ENCODE assay signal across 7 cellular contexts in the genomic region with DNA sequence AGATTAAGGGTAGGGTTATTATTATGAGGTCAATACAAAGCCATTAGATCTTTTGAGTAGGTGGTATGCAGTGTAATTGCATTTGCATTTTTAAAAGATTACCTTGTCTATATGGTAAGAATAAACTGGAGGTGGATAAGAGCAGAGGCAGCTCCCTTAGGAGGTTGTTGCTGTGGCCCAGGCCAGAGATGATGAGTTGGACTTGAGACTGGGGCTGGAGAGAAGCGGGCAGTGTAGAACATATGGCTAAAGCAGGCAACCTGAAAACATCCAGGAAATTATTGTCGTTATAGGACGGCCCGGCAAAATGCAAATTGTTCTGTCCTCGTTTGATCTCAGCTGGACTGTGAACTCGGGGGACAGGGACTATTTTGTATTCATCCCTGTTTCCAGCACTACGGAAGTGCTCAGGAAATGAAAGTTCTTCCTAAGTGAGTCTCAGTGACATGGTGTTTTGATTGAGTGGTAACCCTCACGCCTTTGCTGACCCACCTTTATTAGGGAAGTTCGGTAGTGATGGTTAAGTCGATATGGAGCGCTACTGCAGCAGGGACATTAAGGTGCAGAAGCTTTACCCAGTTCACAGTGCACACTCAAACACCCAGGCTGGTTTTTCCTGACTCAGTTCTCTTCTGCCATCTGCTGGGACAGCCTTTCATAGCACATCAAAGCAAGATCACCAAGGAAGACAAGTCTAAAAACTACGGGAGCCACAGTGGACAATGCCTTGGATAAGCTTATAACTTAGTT. TPM values are rescaled to one million over a fixed set of nuclear protein-coding genes. Genes with fewer than 3 reads are reported as not detected.
A peak's percentile ranks its signal among the peaks of the same experiment; 100 is the strongest.
DNase-seq lines count a peak whose midpoint lies in the region; TF ChIP-seq lines count a peak whose summit lies in the region.

No MANE protein-coding gene starts in this region.

- H4K20me1 ChIP-seq in SU-DHL-6 (ENCODE audit: low read depth, low read length), result no peaks in the 10 kb centered on the region

- no peaks in the 10 kb centered on the region for H3K27me3 ChIP-seq in SU-DHL-6 (ENCODE audit: low read length)

- H3K9me2 ChIP-seq in SU-DHL-6 (replicated peaks; ENCODE audit: insufficient read depth, low read length), result no peaks in the 10 kb centered on the region

- POLR2A ChIA-PET in HEK293T (lab: Yijun Ruan, JAX), result interaction anchor here (0.5 to 4.2 kb wide), 6 partner anchors 28 to 145 kb away, joined by 3 to 16 read pairs (median 3); a partner anchor contains a TSS

- H3K4me1 Mint-ChIP-seq in immature natural killer cell, result peaks cover 15 to 17% of the 10 kb centered on the region in 2 donors

- no peaks in the 10 kb centered on the region for H3K9me3 Mint-ChIP-seq in immature natural killer cell

- TF ChIP-seq CTCF in GM12864 (IDR thresholded peaks at IDR 0.05; ENCODE audit: low read depth, low read length, missing control alignments) (peak; percentile 80), SU-DHL-6 (IDR thresholded peaks at IDR 0.05; ENCODE audit: insufficient read depth, low read length, poor library complexity, severe bottlenecking) (peak; percentile 65)

- DNase-seq in GM12864 (ENCODE audit: low read depth) (peak; percentile 33), HEK293T (ENCODE audit: extremely low spot score) (peak; percentile 59), NCI-H1092 treated with DMSO at 0.1 percent for 48 hours (lab: John Stamatoyannopoulos, UW) (peak; percentile 60), T47D (ENCODE audit: low read depth in 1 of 2, low spot score in 1 of 2) (peak; percentile 58 to 87), immature natural killer cell (peak; percentile 26 to 50 (median 39))
- peak; percentile 60 for DNase-seq in stimulated activated CD4-positive, alpha-beta T cell treated with anti-CD3 and anti-CD28 coated beads, Interleukin-15, amount 100 ng/mL, for 24 hours

- H3K27ac ChIP-seq in SU-DHL-6 (ENCODE audit: low read depth, low read length), result no peak overlapping the region

- CTCF ChIA-PET in HEK293T (lab: Yijun Ruan, JAX), result interaction anchor here (0.6 to 2.5 kb wide), 16 partner anchors 9 to 729 kb away, joined by 3 to 30 read pairs (median 4); a partner anchor contains a TSS

- H3K4me3 Mint-ChIP-seq in immature natural killer cell, result no peak overlapping the region

- in situ Hi-C loops in T47D (cut with HindIII; ENCODE audit: low pct_unique_long_range_greater_than_20kb, low sequenced_read_pairs), result no loop called here

- H3F3A ChIP-seq in SU-DHL-6 (ENCODE audit: insufficient read depth), result no peaks in the 10 kb centered on the region

- peaks cover 0 to 11% (median 9%) of the 10 kb centered on the region in 3 donors for H3K27me3 Mint-ChIP-seq in immature natural killer cell (ENCODE audit: low read depth in 3 of 3)

- no peak overlapping the region for H3K4me2 ChIP-seq in SU-DHL-6 (ENCODE audit: low read depth, low read length, poor library complexity, severe bottlenecking)

- H3K27ac Mint-ChIP-seq in immature natural killer cell, result no peak overlapping the region

- H3K79me2 ChIP-seq in SU-DHL-6 (ENCODE audit: insufficient read depth, low read length), result no peaks in the 10 kb centered on the region

- H2AFZ ChIP-seq in SU-DHL-6 (ENCODE audit: low read depth, low read length, severe bottlenecking), result no peak overlapping the region

- no peaks in the 10 kb centered on the region for H3K36me3 ChIP-seq in SU-DHL-6 (ENCODE audit: low read length)

- no peaks in the 10 kb centered on the region for H3K9me3 ChIP-seq in SU-DHL-6 (ENCODE audit: insufficient read depth, low read length)

- H3K36me3 Mint-ChIP-seq in immature natural killer cell, result no peaks in the 10 kb centered on the region

- H3K4me3 ChIP-seq in GM12864 (ENCODE audit: low read depth, low read length), result no peak overlapping the region
- H3K4me3 ChIP-seq in SU-DHL-6 (ENCODE audit: insufficient read depth, low read length, poor library complexity, severe bottlenecking), result no peak overlapping the region

- H3K9ac ChIP-seq in SU-DHL-6 (ENCODE audit: low read length), result no peak overlapping the region

TF ChIP-seq in HEK293T, 16 proteins besides CTCF, POLR2A, EP300 and RAD21:
- TF ChIP-seq BHLHE40 (IDR thresholded peaks at IDR 0.05; ENCODE audit: borderline replicate concordance) (no peak), FOXM1 (IDR thresholded peaks at IDR 0.05; ENCODE audit: borderline replicate concordance) (no peak), HDGF (IDR thresholded peaks at IDR 0.05; ENCODE audit: borderline replicate concordance) (no peak), CTBP1 (IDR thresholded peaks at IDR 0.05; ENCODE audit: borderline replicate concordance) (no peak), L3MBTL2 (conservative IDR thresholded peaks at IDR 0.05) (no peak), ZNF384 (IDR thresholded peaks at IDR 0.05) (no peak), ELF4 (IDR thresholded peaks at IDR 0.05) (no peak), FOXK2 (IDR thresholded peaks at IDR 0.05) (no peak), SUZ12 (IDR thresholded peaks at IDR 0.05) (no peak)
- TF ChIP-seq, protein P1, sequence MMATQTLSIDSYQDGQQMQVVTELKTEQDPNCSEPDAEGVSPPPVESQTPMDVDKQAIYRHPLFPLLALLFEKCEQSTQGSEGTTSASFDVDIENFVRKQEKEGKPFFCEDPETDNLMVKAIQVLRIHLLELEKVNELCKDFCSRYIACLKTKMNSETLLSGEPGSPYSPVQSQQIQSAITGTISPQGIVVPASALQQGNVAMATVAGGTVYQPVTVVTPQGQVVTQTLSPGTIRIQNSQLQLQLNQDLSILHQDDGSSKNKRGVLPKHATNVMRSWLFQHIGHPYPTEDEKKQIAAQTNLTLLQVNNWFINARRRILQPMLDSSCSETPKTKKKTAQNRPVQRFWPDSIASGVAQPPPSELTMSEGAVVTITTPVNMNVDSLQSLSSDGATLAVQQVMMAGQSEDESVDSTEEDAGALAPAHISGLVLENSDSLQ (IDR thresholded peaks at IDR 0.05), result no peak
TF ChIP-seq in HEK293T: peak in this region for 0.

RNA-seq across cellular contexts. Expression of a gene that starts 27.2 kb away (rescaled TPM):
- 10 to 100 TPM in 1 of 3 donors, 1 to 10 TPM in 2; 4.2 to 10.5 (median 4.7) TPM for polyA plus RNA-seq in immature natural killer cell

RNA-seq across cellular contexts. Expression of a gene that starts 50.5 kb away (rescaled TPM):
- polyA plus RNA-seq in immature natural killer cell, result not detected

RNA-seq across cellular contexts. Expression of a gene that starts 55.2 kb away (rescaled TPM):
- polyA plus RNA-seq in immature natural killer cell, result 1 to 10 TPM; 1.1 to 4.1 (median 1.5) TPM
